In genomic region chr6:109455161-109455501, GRCh38 we compare ENCODE assay signal across 8 cellular contexts. TPM values are rescaled to one million over a fixed set of nuclear protein-coding genes. Genes with fewer than 3 reads are reported as not detected.
DNase-seq lines count a peak whose midpoint lies in the region; ATAC-seq, FAIRE-seq and TF ChIP-seq lines count a peak whose summit lies in the region.

No MANE protein-coding gene starts in this region.

- peak; percentile 25 to 36 for ATAC-seq in A549
- ATAC-seq in GM18511 (IDR thresholded peaks at IDR 0.05; ENCODE audit: unreplicated experiment) = peak; percentile 35
- peak; percentile 19 for ATAC-seq in HG03066 (IDR thresholded peaks at IDR 0.05; ENCODE audit: low read depth, unreplicated experiment)

- peak overlapping the region; percentile 92 for H3K9ac ChIP-seq in SK-N-SH
- peak overlapping the region; percentile 77 for H3K9ac ChIP-seq in mucosa of stomach (ENCODE audit: low read length)

- TF ChIP-seq POLR2A in A549 (IDR thresholded peaks at IDR 0.05; ENCODE audit: low read length) = no peak

- peak overlapping the region; percentile 65; the same call in 1 of the 2 replicates for H2AFZ ChIP-seq in SK-N-SH (ENCODE audit: low read depth)

- peaks cover 8% of the 10 kb centered on the region for H3F3A ChIP-seq in SK-N-SH (replicated peaks; ENCODE audit: insufficient read depth)

- TF ChIP-seq RAD21 in A549 (conservative IDR thresholded peaks at IDR 0.05 in 1 of 2, IDR thresholded peaks at IDR 0.05 in 1 of 2) = no peak
- no peak for TF ChIP-seq RAD21 in SK-N-SH (IDR thresholded peaks at IDR 0.05; ENCODE audit: low read length)

- no peak for FAIRE-seq in A549 (lab: Jason Lieb, UNC)

- H3K4me3 ChIP-seq in A549 (peak overlapping the region; percentile 93), SK-N-SH (ENCODE audit: low read depth in 2 of 2, low read length in 1 of 2) (peak overlapping the region; percentile 80 to 97), mucosa of stomach (ENCODE audit: low read length) (peak overlapping the region; percentile 57)

- CTCF ChIA-PET in A549 (lab: Yijun Ruan, JAX) = interaction anchor here (2.4 kb wide), 1 partner anchor 13 kb away, joined by 10 read pairs; no protein-coding TSS in a partner anchor
- CTCF ChIA-PET in SK-N-SH (lab: Yijun Ruan, JAX) = interaction anchor here (0.9 to 5.9 kb wide), 6 partner anchors 10 to 71 kb away, joined by 3 to 47 read pairs (median 5); partner anchors contain the start of genes CD164, PPIL6, SMPD2 and ZBTB24

- POLR2A ChIA-PET in A549 (lab: Yijun Ruan, JAX) = interaction anchor here (4.1 kb wide), 1 partner anchor 14 kb away, joined by 18 read pairs; the partner anchor contains the start of genes PPIL6 and SMPD2
- POLR2A ChIA-PET in SK-N-SH (lab: Yijun Ruan, JAX) = interaction anchor here (0.6 to 4.6 kb wide), 5 partner anchors 8 to 73 kb away, joined by 3 to 43 read pairs (median 3); partner anchors contain the start of genes CD164, PPIL6, SMPD2 and ZBTB24

- H3K9me3 ChIP-seq in A549 (no peaks in the 10 kb centered on the region), SK-N-SH (no peaks in the 10 kb centered on the region), mucosa of stomach (ENCODE audit: control insufficient read depth, low read length) (no peaks in the 10 kb centered on the region)

- H3K27me3 ChIP-seq in SK-N-SH (ENCODE audit: insufficient read depth) (no peaks in the 10 kb centered on the region), mucosa of stomach (ENCODE audit: control insufficient read depth, insufficient read depth, low read length) (no peaks in the 10 kb centered on the region)

- no peaks in the 10 kb centered on the region for H4K20me1 ChIP-seq in SK-N-SH (ENCODE audit: insufficient read depth)

- no peak for DNase-seq in A549 (ENCODE audit: low read depth in 1 of 2, low spot score in 1 of 2)
- no peak for DNase-seq in SK-N-SH
- DNase-seq in dermis blood vessel endothelial cell = peak; percentile 8
- DNase-seq in cerebellar nuclear complex (lab: John Stamatoyannopoulos, UW) = no peak
- no peak for DNase-seq in NCI-H2171 (lab: John Stamatoyannopoulos, UW)

- H3K9me2 ChIP-seq in SK-N-SH = no peaks in the 10 kb centered on the region

- peaks cover 10 to 17% of the 10 kb centered on the region in 2 experiments for H3K36me3 ChIP-seq in SK-N-SH (replicated peaks in 1 of 2; ENCODE audit: control insufficient read depth in 1 of 2, insufficient read depth in 2 of 2, low read length in 1 of 2)
- H3K36me3 ChIP-seq in mucosa of stomach (ENCODE audit: control insufficient read depth, insufficient read depth, low read length) = peaks cover 4% of the 10 kb centered on the region

- TF ChIP-seq CTCF in A549 (IDR thresholded peaks at IDR 0.05) = no peak
- TF ChIP-seq CTCF in SK-N-SH (IDR thresholded peaks at IDR 0.05) = no peak

- H3K79me2 ChIP-seq in SK-N-SH (ENCODE audit: insufficient read depth) = peaks cover 31% of the 10 kb centered on the region; the same call in 1 of the 2 replicates

- TF ChIP-seq EP300 in A549 (IDR thresholded peaks at IDR 0.05) (no peak), SK-N-SH (IDR thresholded peaks at IDR 0.05; ENCODE audit: borderline replicate concordance in 1 of 2, low read depth in 1 of 2, low read length in 1 of 2) (no peak)

- H3K4me1 ChIP-seq in A549 (peaks cover 14% of the 10 kb centered on the region; the same call in 1 of the 3 replicates), SK-N-SH (ENCODE audit: control insufficient read depth in 1 of 2, insufficient read depth in 2 of 2, low read depth in 1 of 2, low read length in 1 of 2) (peaks cover 0 to 25% of the 10 kb centered on the region in 2 experiments; a peak in 3 of 4 replicates), mucosa of stomach (ENCODE audit: control insufficient read depth, insufficient read depth, low read length) (peaks cover 47% of the 10 kb centered on the region)

- H3K27ac ChIP-seq in A549 = peak overlapping the region; percentile 81 to 93
- peak overlapping the region; percentile 51 to 90; a peak in 3 of 4 replicates for H3K27ac ChIP-seq in SK-N-SH (ENCODE audit: low read depth in 2 of 2, low read length in 1 of 2)

- 2% methylated on average over 18 of the region's 20 CpGs for WGBS in A549 (ENCODE audit: missing lambda C conversion rate)
- under 1% methylated on average over 20 of the region's 20 CpGs for WGBS in SK-N-SH (ENCODE audit: low lambda C conversion rate)

- peak overlapping the region; percentile 92 for H3K4me2 ChIP-seq in A549
- H3K4me2 ChIP-seq in SK-N-SH = peak overlapping the region; percentile 95

TF ChIP-seq in A549, 52 proteins besides CTCF, POLR2A, EP300 and RAD21 (continues in another document):
- TF ChIP-seq BCL3 (IDR thresholded peaks at IDR 0.05) (no peak), HOXB5 (CRISPR knock-in tag; IDR thresholded peaks at IDR 0.05) (no peak), NPAS2 (CRISPR knock-in tag; IDR thresholded peaks at IDR 0.05; ENCODE audit: borderline replicate concordance) (no peak)

TF ChIP-seq in SK-N-SH, 30 proteins besides CTCF, POLR2A, EP300 and RAD21:
- TF ChIP-seq POLR2AphosphoS5 (IDR thresholded peaks at IDR 0.05; ENCODE audit: low read depth, low read length) (0 out of 2 replicates have a peak, but pooled peaks have one; percentile 1), REST (IDR thresholded peaks at IDR 0.05; ENCODE audit: low read depth, low read length) (no peak)
TF ChIP-seq in SK-N-SH: peak in this region for 1.

RNA-seq across cellular contexts. Expression of gene MICAL1, which starts 0.4 kb away (rescaled TPM):
- 14.1 and 14.9 TPM in 2 replicates for polyA plus RNA-seq in A549 (2011; rRNA removed)
- 8.9 and 10.7 TPM in 2 replicates for polyA plus RNA-seq in A549 (2012; cell fraction: cytosol; rRNA removed)
- polyA plus RNA-seq in A549 (2012; cell fraction: nucleus; rRNA removed) = 105 and 108 TPM in 2 replicates
- 13.4 to 20.3 TPM (median 16.9 TPM) in 3 replicates for polyA plus RNA-seq in A549 (2017; fragmentation: RNase III; extraction: RNeasy Plus Mini Kit Qiagen cat#74134 plus additional on column Dnase treatment)
- polyA minus RNA-seq in A549 (2011; rRNA and poly(A)+ RNA removed) = 11.1 and 12.9 TPM in 2 replicates
- polyA plus RNA-seq in SK-N-SH (2012; rRNA removed) = 45.6 and 56.3 TPM in 2 replicates
- polyA plus RNA-seq in SK-N-SH (2012; cell fraction: cytosol; rRNA removed) = 11.8 and 17.2 TPM in 2 replicates
- 320 and 340 TPM in 2 replicates for polyA plus RNA-seq in SK-N-SH (2012; cell fraction: nucleus; rRNA removed)
- total RNA-seq in dermis blood vessel endothelial cell = 17.8 and 22.8 TPM in 2 replicates

RNA-seq across cellular contexts. Expression of gene SMPD2, which starts 14.6 kb away (rescaled TPM):
- polyA plus RNA-seq in A549 (2011; rRNA removed) (9.6 and 13.1 TPM in 2 replicates), A549 (2017; fragmentation: RNase III; extraction: RNeasy Plus Mini Kit Qiagen cat#74134 plus additional on column Dnase treatment) (10.0 to 10.7 TPM (median 10.6 TPM) in 3 replicates), SK-N-SH (2012; rRNA removed) (9.7 and 11.4 TPM in 2 replicates)
- 12.4 and 14.5 TPM in 2 replicates for polyA plus RNA-seq in A549 (2012; cell fraction: cytosol; rRNA removed)
- 20.1 and 21.3 TPM in 2 replicates for polyA plus RNA-seq in A549 (2012; cell fraction: nucleus; rRNA removed)
- 28.5 and 42.4 TPM in 2 replicates for polyA minus RNA-seq in A549 (2011; rRNA and poly(A)+ RNA removed)
- polyA plus RNA-seq in SK-N-SH (2012; cell fraction: cytosol; rRNA removed) = 4.7 and 6.8 TPM in 2 replicates
- polyA plus RNA-seq in SK-N-SH (2012; cell fraction: nucleus; rRNA removed) = 33.6 and 34.6 TPM in 2 replicates
- 9.9 and 12.6 TPM in 2 replicates for total RNA-seq in dermis blood vessel endothelial cell

RNA-seq across cellular contexts. Expression of gene PPIL6, which starts 14.7 kb away (rescaled TPM):
- polyA plus RNA-seq in A549 (2011; rRNA removed) (4.4 and 5.0 TPM in 2 replicates), A549 (2017; fragmentation: RNase III; extraction: RNeasy Plus Mini Kit Qiagen cat#74134 plus additional on column Dnase treatment) (1.6 to 2.7 TPM (median 2.0 TPM) in 3 replicates), SK-N-SH (2012; rRNA removed) (1.1 and 1.9 TPM in 2 replicates)
- 0.63 and 0.94 TPM in 2 replicates for polyA plus RNA-seq in A549 (2012; cell fraction: cytosol; rRNA removed)
- polyA plus RNA-seq in A549 (2012; cell fraction: nucleus; rRNA removed) = 0.22 and 0.24 TPM in 2 replicates
- polyA minus RNA-seq in A549 (2011; rRNA and poly(A)+ RNA removed) = 0.37 and 1.6 TPM in 2 replicates
- polyA plus RNA-seq in SK-N-SH (2012; cell fraction: cytosol; rRNA removed) = 1.8 and 3.6 TPM in 2 replicates
- polyA plus RNA-seq in SK-N-SH (2012; cell fraction: nucleus; rRNA removed) = 0.26 and 0.46 TPM in 2 replicates
- total RNA-seq in dermis blood vessel endothelial cell = 0.34 and 0.65 TPM in 2 replicates

RNA-seq across cellular contexts. Expression of gene ZBTB24, which starts 27.9 kb away (rescaled TPM):
- polyA plus RNA-seq in A549 (2011; rRNA removed) (5.2 and 5.4 TPM in 2 replicates), A549 (2017; fragmentation: RNase III; extraction: RNeasy Plus Mini Kit Qiagen cat#74134 plus additional on column Dnase treatment) (4.3 to 4.5 TPM (median 4.5 TPM) in 3 replicates), SK-N-SH (2012; rRNA removed) (1.7 and 2.1 TPM in 2 replicates)
- polyA plus RNA-seq in A549 (2012; cell fraction: cytosol; rRNA removed) = 1.7 and 2.1 TPM in 2 replicates
- 1.7 and 2.0 TPM in 2 replicates for polyA plus RNA-seq in A549 (2012; cell fraction: nucleus; rRNA removed)
- 6.7 and 7.4 TPM in 2 replicates for polyA minus RNA-seq in A549 (2011; rRNA and poly(A)+ RNA removed)
- 1.7 and 2.0 TPM in 2 replicates for polyA plus RNA-seq in SK-N-SH (2012; cell fraction: cytosol; rRNA removed)
- 1.7 and 2.7 TPM in 2 replicates for polyA plus RNA-seq in SK-N-SH (2012; cell fraction: nucleus; rRNA removed)
- total RNA-seq in dermis blood vessel endothelial cell = 6.9 and 7.5 TPM in 2 replicates
